Comparison of ENCODE assay signal across 18 cellular contexts in the genomic region with DNA sequence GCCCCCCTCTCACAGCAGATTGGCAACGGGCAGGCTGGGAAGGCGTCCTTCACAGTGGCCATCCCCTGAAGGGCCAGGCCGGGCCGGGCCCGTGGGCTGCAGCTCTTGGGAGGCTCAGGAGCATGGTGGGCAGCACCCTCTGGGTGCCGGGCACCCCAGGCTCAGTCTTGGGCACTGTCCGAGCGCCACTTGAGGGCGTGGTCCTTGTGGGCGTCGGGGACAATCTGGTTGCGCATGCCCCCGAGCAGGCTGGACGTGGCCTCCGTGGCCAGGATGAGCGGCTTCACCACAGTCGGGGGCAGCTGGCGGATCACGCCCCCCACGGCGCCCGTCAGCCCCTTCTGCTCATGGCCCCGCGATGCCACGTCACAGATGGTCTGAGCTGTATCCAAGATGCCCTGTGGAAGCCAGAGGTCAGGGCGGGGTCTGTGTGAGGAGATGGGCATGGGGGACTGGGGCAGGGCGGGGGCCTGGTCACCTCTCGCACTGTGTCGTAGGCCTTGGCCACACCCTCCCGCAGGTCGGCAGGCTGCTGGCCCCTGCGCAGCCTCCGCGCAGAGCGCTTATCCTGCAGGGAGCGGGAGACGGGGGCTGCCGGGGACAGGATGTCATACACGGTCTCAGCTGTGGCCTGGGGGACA. TPM values are rescaled to one million over a fixed set of nuclear protein-coding genes. Genes with fewer than 3 reads are reported as not detected.
DNase-seq lines count a peak whose midpoint lies in the region; ATAC-seq lines count a peak whose summit lies in the region.
"Had no signal": no experiment of that assay in that cellular context is flagged by ENCODE, and none has a peak within 500 bp of the region (broad histone marks: within the 10 kb centered on the region; RNA-seq: fewer than 3 reads in every experiment).

No MANE protein-coding gene starts in this region.

- H2BK15ac ChIP-seq in mesendoderm (replicated peaks; ENCODE audit: low read depth): no peak overlapping the region

- H3K18ac ChIP-seq in mesendoderm (ENCODE audit: low read length): no peak overlapping the region

- no peak overlapping the region for H3K4ac ChIP-seq in mesendoderm (ENCODE audit: low read depth, low read length)

- no peak overlapping the region for H2BK120ac ChIP-seq in mesendoderm (ENCODE audit: low read depth, low read length)

- H4K8ac ChIP-seq in mesendoderm (ENCODE audit: low read depth, low read length): no peak overlapping the region

- H3K79me2 ChIP-seq in mesendoderm (ENCODE audit: control insufficient read depth, insufficient read depth, low read length): no peaks in the 10 kb centered on the region

- H2AK5ac ChIP-seq in mesendoderm (ENCODE audit: low read length): no peak overlapping the region

- H3K23ac ChIP-seq in mesendoderm (ENCODE audit: low read length): no peak overlapping the region

- WGBS in right cardiac atrium: 82% methylated on average over 39 of the region's 39 CpGs
- no CpG with 5 or more reads among the region's 39 CpGs for WGBS in mesendoderm (ENCODE audit: extremely low coverage, insufficient coverage, low lambda C conversion rate)

- no peak overlapping the region for H3K27ac ChIP-seq in right cardiac atrium (ENCODE audit: low read length)
- no peak overlapping the region for H3K27ac ChIP-seq in mesendoderm (ENCODE audit: low read depth, low read length)
- H3K27ac ChIP-seq: breast epithelium, SK-N-MC had no signal

- DNase-seq in Right ventricle myocardium superior (no peak), cardiac septum (ENCODE audit: low spot score) (no peak), right cardiac atrium (peak in 1 of 3 donors; percentile 66), AG20443 (ENCODE audit: low spot score) (no peak), mesendoderm (no peak), dedifferentiated amniotic fluid mesenchymal stem cell (ENCODE audit: extremely low spot score) (no peak)

- no peaks in the 10 kb centered on the region for H3K9me3 ChIP-seq in right cardiac atrium (ENCODE audit: control insufficient read depth, low read length)
- H3K9me3 ChIP-seq: breast epithelium had no signal

- H3K27me3 ChIP-seq in right cardiac atrium (ENCODE audit: control insufficient read depth, insufficient read depth) (no peaks in the 10 kb centered on the region), mesendoderm (ENCODE audit: insufficient read depth, low read length, poor library complexity) (no peaks in the 10 kb centered on the region)
- H3K27me3 ChIP-seq: breast epithelium had no signal

- H3K4me3 ChIP-seq in right cardiac atrium (ENCODE audit: low read length): no peak overlapping the region
- H3K4me3 ChIP-seq in mesendoderm (ENCODE audit: low read length): no peak overlapping the region
- H3K4me3 ChIP-seq: breast epithelium, lung, SK-N-MC had no signal

- no peak overlapping the region for H3K4me2 ChIP-seq in mesendoderm (ENCODE audit: low read length)

- no peak overlapping the region for H3K9ac ChIP-seq in mesendoderm (ENCODE audit: low read length)

- H3K79me1 ChIP-seq in mesendoderm (ENCODE audit: low read length): no peaks in the 10 kb centered on the region

- intact Hi-C loops in Right ventricle myocardium superior (cut with DNase I): loop anchor here (1.0 kb wide), 1 partner anchor 48 kb away; no protein-coding TSS in a partner anchor
- intact Hi-C loops in cardiac septum (cut with DNase I): loop anchor here (1.0 kb wide), 1 partner anchor 48 kb away; no protein-coding TSS in a partner anchor
- intact Hi-C loops in right cardiac atrium (cut with DNase I): loop anchor here in 3 of 4 donors (2.0 to 5.0 kb wide), 2 partner anchors 48 to 50 kb away; partner anchors contain the start of gene CDC42BPG (in 1 of the 3)

- no peak overlapping the region for H3K56ac ChIP-seq in mesendoderm (ENCODE audit: low read length)

- no peak overlapping the region for H4K5ac ChIP-seq in mesendoderm (ENCODE audit: low read length)

- ATAC-seq in Right ventricle myocardium superior (ENCODE audit: poor library complexity) (peak; percentile 2), right cardiac atrium (peak; percentile 3)

- H3K4me1 ChIP-seq in right cardiac atrium (ENCODE audit: control insufficient read depth, insufficient read depth, low read length): no peaks in the 10 kb centered on the region
- no peaks in the 10 kb centered on the region for H3K4me1 ChIP-seq in mesendoderm (ENCODE audit: control insufficient read depth, low read depth, low read length)
- H3K4me1 ChIP-seq: breast epithelium had no signal

- peaks cover 1% of the 10 kb centered on the region for H3K36me3 ChIP-seq in mesendoderm (ENCODE audit: control insufficient read depth, insufficient read depth, low read length)
- H3K36me3 ChIP-seq: breast epithelium had no signal

- H2BK5ac ChIP-seq in mesendoderm (ENCODE audit: low read length): no peak overlapping the region

RNA-seq across cellular contexts. Expression of gene EHD1, which starts 16.5 kb away (rescaled TPM):
- total RNA-seq in Right ventricle myocardium superior (47.4 TPM), cardiac septum (50.9 TPM), right cardiac atrium (10 to 100 TPM; 23.4 to 35.3 (median 31.4) TPM)
- 20.8 TPM for polyA plus RNA-seq in right cardiac atrium
- 21.1 TPM for polyA plus RNA-seq in mesendoderm (2013, experiment 1 of 2)
- polyA plus RNA-seq in mesendoderm (2013, experiment 2 of 2): 21.9 TPM

RNA-seq across cellular contexts. Expression of gene ATG2A, which starts 22.1 kb away (rescaled TPM):
- total RNA-seq in Right ventricle myocardium superior (11.5 TPM), cardiac septum (14.6 TPM), right cardiac atrium (10 to 100 TPM; 13.3 to 17.9 (median 15.3) TPM)
- polyA plus RNA-seq in right cardiac atrium: 13.6 TPM
- 5.1 TPM for polyA plus RNA-seq in mesendoderm (2013, experiment 1 of 2)
- 5.4 TPM for polyA plus RNA-seq in mesendoderm (2013, experiment 2 of 2)

RNA-seq across cellular contexts. Expression of gene PPP2R5B, which starts 29.6 kb away (rescaled TPM):
- total RNA-seq in Right ventricle myocardium superior (20.6 TPM), cardiac septum (24.9 TPM), right cardiac atrium (10 to 100 TPM; 21.7 to 28.0 (median 24.6) TPM)
- polyA plus RNA-seq in right cardiac atrium: 28.9 TPM
- 2.4 TPM for polyA plus RNA-seq in mesendoderm (2013, experiment 1 of 2)
- polyA plus RNA-seq in mesendoderm (2013, experiment 2 of 2): 3.2 TPM

RNA-seq across cellular contexts. Expression of gene GPHA2, which starts 40.8 kb away (rescaled TPM):
- total RNA-seq in Right ventricle myocardium superior (not detected), cardiac septum (not detected), right cardiac atrium (not detected)
- polyA plus RNA-seq in right cardiac atrium: not detected
- polyA plus RNA-seq in mesendoderm (2013, experiment 1 of 2): 1.2 TPM
- 1.1 TPM for polyA plus RNA-seq in mesendoderm (2013, experiment 2 of 2)
- total RNA-seq: A172; activated CD4-positive, alpha-beta T cell treated with anti-CD3 and anti-CD28 coated beads, Interleukin-2, amount 10 ng/mL, durations not matched to agents 24 days and 14 days; activated CD8-positive, alpha-beta memory T cell treated with anti-CD3 and anti-CD28 coated beads, Interleukin-2, amount 10 ng/mL, durations not matched to agents 7 days and 5 days; activated T-helper 1 cell treated with anti-CD3 and anti-CD28 coated beads, Interleukin-12 subunit alpha, Interleukin-12 subunit beta, Interleukin-2, Interleukin-4 antibody, amounts not matched to agents 30 ng/mL and 10 ng/mL and 1 ng/mL, durations not matched to agents 14 hours and 24 hours and 36 hours; breast epithelium; fibroblast of lung; glomerular endothelial cell; lung; M059J; posterior vena cava; RPMI7951 had no signal
- polyA plus RNA-seq: fibroblast of lung had no signal

RNA-seq across cellular contexts. Expression of gene CDC42BPG, which starts 50.5 kb away (rescaled TPM):
- total RNA-seq in Right ventricle myocardium superior: 0.35 TPM
- total RNA-seq in cardiac septum: 1.2 TPM
- total RNA-seq in right cardiac atrium: 1 to 10 TPM in 1 of 4 donors, under 1 TPM in 3; 0.39 to 2.3 (median 0.78) TPM
- 0.36 TPM for polyA plus RNA-seq in right cardiac atrium
- polyA plus RNA-seq in mesendoderm (2013, experiment 1 of 2): 3.2 TPM
- polyA plus RNA-seq in mesendoderm (2013, experiment 2 of 2): 3.4 TPM
- total RNA-seq: RPMI7951 had no signal
